Comparison of ENCODE assay signal across 8 cellular contexts in genomic region chr11:67288452-67289225, GRCh38. TPM values are rescaled to one million over a fixed set of nuclear protein-coding genes. Genes with fewer than 3 reads are reported as not detected.
DNase-seq lines count a peak whose midpoint lies in the region; ATAC-seq and TF ChIP-seq lines count a peak whose summit lies in the region.

No MANE protein-coding gene starts in this region.

- TF ChIP-seq POLR2A in spleen (IDR thresholded peaks at IDR 0.05), result peak; percentile 29 to 60 (median 51)

- H3K9me3 ChIP-seq in AG04450 (ENCODE audit: control insufficient read depth, insufficient read depth, low read length) (no peaks in the 10 kb centered on the region; the same call in 1 of the 2 replicates), mammary epithelial cell (replicated peaks; ENCODE audit: insufficient read depth, low read length) (no peaks in the 10 kb centered on the region), spleen (no peaks in the 10 kb centered on the region)

- H3K36me3 ChIP-seq in mammary epithelial cell (ENCODE audit: insufficient read depth, low read length) (peaks cover 5% of the 10 kb centered on the region), spleen (peaks cover 0 to 77% (median 56%) of the 10 kb centered on the region in 6 donors)

- H2AFZ ChIP-seq in mammary epithelial cell (ENCODE audit: low read depth, low read length), result peak overlapping the region; percentile 62

- POLR2A ChIA-PET in AG04450 (lab: Yijun Ruan, JAX), result interaction anchor here (0.6 to 2.6 kb wide), 11 partner anchors 8 to 90 kb away, joined by 3 to 20 read pairs (median 5); partner anchors contain the start of gene SSH3

- dilution Hi-C loops in mammary epithelial cell (cut with HindIII; ENCODE audit: low sequenced_read_pairs), result no loop called here

- H3K79me2 ChIP-seq in mammary epithelial cell (ENCODE audit: insufficient read depth, low read length), result peaks cover 33% of the 10 kb centered on the region

- H3K27ac ChIP-seq in AG04450 (ENCODE audit: low read depth, low read length), result peak overlapping the region; percentile 97
- H3K27ac ChIP-seq in VCaP, result peak overlapping the region; percentile 99
- H3K27ac ChIP-seq in mammary epithelial cell (ENCODE audit: insufficient read depth, low read depth, low read length), result peak overlapping the region; percentile 57
- H3K27ac ChIP-seq in spleen, result peak overlapping the region; percentile 93 to 100 (median 97)

- WGBS in mammary epithelial cell (ENCODE audit: low coverage, missing lambda C conversion rate), result 2% methylated on average over 29 of the region's 87 CpGs
- 0 to 1% (median 0%) methylated on average over 4 to 87 of the region's 87 CpGs for WGBS in spleen, 5 donors

- ATAC-seq in GM18858 (IDR thresholded peaks at IDR 0.05; ENCODE audit: unreplicated experiment) (peak; percentile 48), HG03064 (IDR thresholded peaks at IDR 0.05; ENCODE audit: low read depth, unreplicated experiment) (peak; percentile 55)

- intact Hi-C loops in mammary epithelial cell (cut with micrococcal nuclease), result loop anchor here (1.0 kb wide), 3 partner anchors 21 to 29 kb away; no protein-coding TSS in a partner anchor
- intact Hi-C loops in spleen (cut with DNase I; ENCODE audit: low total_unique reads), result no loop called here

- H3K4me1 ChIP-seq in mammary epithelial cell (ENCODE audit: insufficient read depth, low read length) (peaks cover 34% of the 10 kb centered on the region), spleen (peaks cover 57 to 96% (median 90%) of the 10 kb centered on the region in 6 donors)

- peak overlapping the region; percentile 99 for H3K4me2 ChIP-seq in mammary epithelial cell (ENCODE audit: insufficient read depth, low read depth, low read length)

- in situ Hi-C loops in mammary epithelial cell (cut with MboI; ENCODE audit: low sequenced_read_pairs in 2 of 2), result no loop called here

- DNase-seq in AG04450 (ENCODE audit: low read depth, low spot score) (peak; percentile 66), NCI-H2196 (lab: John Stamatoyannopoulos, UW; ENCODE audit: unreplicated experiment) (peak; percentile 86), mammary epithelial cell (peak; percentile 85), iris pigment epithelial cell (ENCODE audit: low read depth) (peak; percentile 94), spleen (peak; percentile 98)

- H3K9ac ChIP-seq in mammary epithelial cell (ENCODE audit: insufficient read depth, low read length), result peak overlapping the region; percentile 17

- no peaks in the 10 kb centered on the region for H3K27me3 ChIP-seq in AG04450 (ENCODE audit: control insufficient read depth, insufficient read depth, low read length)
- H3K27me3 ChIP-seq in mammary epithelial cell (ENCODE audit: insufficient read depth, low read length), result no peaks in the 10 kb centered on the region
- no peaks in the 10 kb centered on the region for H3K27me3 ChIP-seq in spleen (replicated peaks in 1 of 7)

- no peaks in the 10 kb centered on the region for H4K20me1 ChIP-seq in mammary epithelial cell (ENCODE audit: insufficient read depth, low read length)

- CTCF ChIA-PET in AG04450 (lab: Charles Lee), result interaction anchor here (1.0 to 2.3 kb wide), 8 partner anchors 10 to 208 kb away, joined by 3 to 16 read pairs (median 3); no protein-coding TSS in a partner anchor
- CTCF ChIA-PET in mammary epithelial cell (lab: Charles Lee; ENCODE audit: low non-redundant PET), result interaction anchor here (0.8 kb wide), 1 partner anchor 234 kb away, joined by 4 read pairs; no protein-coding TSS in a partner anchor

- TF ChIP-seq CTCF in AG04450 (IDR thresholded peaks at IDR 0.05; ENCODE audit: low read depth, low read length) (0 out of 2 replicates have a peak, but pooled peaks have one; percentile 28), VCaP (conservative IDR thresholded peaks at IDR 0.05) (peak; percentile 72), mammary epithelial cell (conservative IDR thresholded peaks at IDR 0.05 in 1 of 2, IDR thresholded peaks at IDR 0.05 in 1 of 2; ENCODE audit: extremely low read depth in 1 of 2, insufficient read depth in 1 of 2, low read depth in 1 of 2, low read length in 2 of 2) (no peak), spleen (IDR thresholded peaks at IDR 0.05 in 8 of 11, conservative IDR thresholded peaks at IDR 0.05 in 3 of 11) (peak in 10 of 11 experiments; percentile 26 to 79 (median 62))

- peak overlapping the region; percentile 76 for H3K4me3 ChIP-seq in AG04450 (ENCODE audit: low read depth, low read length)
- peak overlapping the region; percentile 45 to 65 (median 64) for H3K4me3 ChIP-seq in mammary epithelial cell (replicated peaks in 1 of 3; ENCODE audit: insufficient read depth in 1 of 3, low read depth in 2 of 3, low read length in 3 of 3)
- peak overlapping the region; percentile 35 to 95 (median 86) for H3K4me3 ChIP-seq in spleen

- BruUV-seq in mammary epithelial cell (replicated peaks; lab: Mats Ljungman, UMichigan), result no TSS peak

RNA-seq across cellular contexts. Expression of gene ANKRD13D, which starts 0.5 kb away (rescaled TPM):
- polyA plus RNA-seq in AG04450 (2011; rRNA removed) (14.4 and 18.4 TPM in 2 replicates), mammary epithelial cell (29.0 TPM), spleen (100 to 1,000 TPM in 2 of 3 donors, 10 to 100 TPM in 1; 65.2 to 138 (median 129) TPM)
- polyA minus RNA-seq in AG04450 (2011; rRNA and poly(A)+ RNA removed), result 25.6 and 33.8 TPM in 2 replicates
- total RNA-seq in mammary epithelial cell (10 to 100 TPM; 25.7 to 56.7 TPM), spleen (100 to 1,000 TPM in 5 of 7 donors, 10 to 100 TPM in 2; 67.3 to 151 (median 124) TPM)
- 34.7 TPM for polyA minus RNA-seq in mammary epithelial cell

RNA-seq across cellular contexts. Expression of gene SSH3, which starts 14.7 kb away (rescaled TPM):
- polyA plus RNA-seq in AG04450 (2011; rRNA removed) (16.5 and 20.0 TPM in 2 replicates), mammary epithelial cell (34.8 TPM), spleen (10 to 100 TPM in 1 of 3 donors, 1 to 10 TPM in 2; 4.3 to 11.1 (median 5.9) TPM)
- polyA minus RNA-seq in AG04450 (2011; rRNA and poly(A)+ RNA removed), result 12.1 and 14.3 TPM in 2 replicates
- total RNA-seq in mammary epithelial cell (10 to 100 TPM; 47.0 to 86.9 TPM), spleen (10 to 100 TPM; 14.6 to 31.8 (median 22.9) TPM)
- 21.2 TPM for polyA minus RNA-seq in mammary epithelial cell

RNA-seq across cellular contexts. Expression of gene GRK2, which starts 22.4 kb away (rescaled TPM):
- polyA plus RNA-seq in AG04450 (2011; rRNA removed), result 17.3 and 20.2 TPM in 2 replicates
- 61.0 and 67.4 TPM in 2 replicates for polyA minus RNA-seq in AG04450 (2011; rRNA and poly(A)+ RNA removed)
- total RNA-seq in mammary epithelial cell, result 10 to 100 TPM; 31.7 to 55.4 TPM
- 37.8 TPM for polyA plus RNA-seq in mammary epithelial cell
- polyA minus RNA-seq in mammary epithelial cell, result 81.3 TPM
- 100 to 1,000 TPM; 168 to 301 (median 263) TPM for total RNA-seq in spleen
- 100 to 1,000 TPM; 119 to 270 (median 192) TPM for polyA plus RNA-seq in spleen

Comparison
In these comparisons a context has a peak if more than half of its experiments do, and no peak if none do; other contexts are left out.
1. Peak in every context shown above with its lines: DNase-seq, ATAC-seq, H3K4me3 ChIP-seq and H3K27ac ChIP-seq.
2. CTCF ChIP-seq: peak in AG04450 (single experiment), VCaP (single experiment) and spleen (10 of 11); none in mammary epithelial cell (0 of 2).